Comparison of ENCODE assay signal across 8 cellular contexts in the genomic region with DNA sequence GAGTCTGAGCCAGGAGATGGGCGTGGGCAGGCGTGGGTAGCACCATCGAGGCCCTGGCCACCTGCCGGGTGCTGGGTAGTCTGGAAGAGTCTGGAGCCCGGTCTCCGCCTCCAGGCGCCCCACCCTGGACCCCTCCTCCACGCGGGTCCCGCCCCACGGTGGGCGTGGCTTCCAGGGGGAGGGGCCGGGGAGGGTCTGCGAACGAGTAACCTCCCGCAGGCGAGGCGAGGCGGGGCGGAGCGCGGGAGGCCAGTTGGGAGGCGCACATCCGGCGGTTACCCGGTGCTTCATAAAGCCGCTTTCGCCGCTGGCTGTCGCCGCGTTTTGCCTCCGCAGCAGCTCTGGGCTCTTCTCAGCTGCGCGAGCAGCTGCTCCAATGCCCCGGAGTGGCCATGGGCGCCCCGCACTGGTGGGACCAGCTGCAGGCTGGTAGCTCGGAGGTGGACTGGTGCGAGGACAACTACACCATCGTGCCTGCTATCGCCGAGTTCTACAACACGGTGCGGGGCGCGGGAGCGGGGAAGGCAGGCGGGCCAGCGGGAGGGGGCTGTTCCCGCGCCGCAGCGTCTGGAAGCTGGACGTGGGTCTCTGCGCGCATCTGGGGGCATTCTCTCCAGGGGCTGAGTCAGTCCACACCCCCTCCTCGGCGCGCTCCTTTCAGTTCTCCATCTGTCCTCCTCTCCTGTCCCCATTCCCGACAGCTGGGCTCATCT. TPM values are rescaled to one million over a fixed set of nuclear protein-coding genes. Genes with fewer than 3 reads are reported as not detected.
DNase-seq lines count a peak whose midpoint lies in the region; ATAC-seq and TF ChIP-seq lines count a peak whose summit lies in the region.

ACER2 (plus strand) TSS at position 317 of the 713 bp plus-strand sequence; CDS start at position 393, 76 bp downstream.

- no peak within 1 kb of the TSS for H2AK5ac ChIP-seq in IMR-90 (ENCODE audit: low read depth, low read length)

- H3K79me1 ChIP-seq in IMR-90 (ENCODE audit: low read depth in 1 of 2, low read length in 2 of 2), result peaks cover 0 to 13% of the 10 kb centered on the region in 2 experiments; a peak in 2 of 4 replicates

- no peak within 1 kb of the TSS for H2BK15ac ChIP-seq in IMR-90 (ENCODE audit: low read depth, low read length)

- TF ChIP-seq CTCF in IMR-90 (conservative IDR thresholded peaks at IDR 0.05; ENCODE audit: low read depth, low read length) (peak; percentile 19), esophagus muscularis mucosa (IDR thresholded peaks at IDR 0.05) (peak in 1 of 3 experiments; percentile 6)

- H3K4me3 ChIP-seq in IMR-90 (ENCODE audit: insufficient read depth, low read depth, low read length) (peak within 1 kb of the TSS; percentile 84), esophagus muscularis mucosa (peak within 1 kb of the TSS; percentile 70 to 91 (median 84)), muscle layer of duodenum (ENCODE audit: low read depth in 1 of 2, low read length in 2 of 2) (peak within 1 kb of the TSS; percentile 72 to 91)

- TF ChIP-seq RAD21 in IMR-90 (IDR thresholded peaks at IDR 0.05; ENCODE audit: low read length), result no peak

- intact Hi-C loops in IMR-90 (cut with micrococcal nuclease), result loop anchor here (1.0 to 2.0 kb wide), 3 partner anchors 28 to 360 kb away; partner anchors contain the start of genes DENND4C, RPS6 and RRAGA
- intact Hi-C loops in esophagus muscularis mucosa (cut with DNase I), result loop anchor here (2.0 kb wide), 1 partner anchor 28 kb away; the partner anchor contains the start of gene RPS6

- H4K91ac ChIP-seq in IMR-90 (ENCODE audit: insufficient read depth, low read depth, low read length), result no peak within 1 kb of the TSS

- H3K23ac ChIP-seq in IMR-90 (ENCODE audit: low read depth, low read length), result peak within 1 kb of the TSS; percentile 82; the same call in 1 of the 2 replicates

- no peak within 1 kb of the TSS for H3K56ac ChIP-seq in IMR-90 (ENCODE audit: extremely low read depth, insufficient read depth, low read length)

- peak within 1 kb of the TSS; percentile 23 to 57; a peak in 2 of 4 replicates for H4K8ac ChIP-seq in IMR-90 (ENCODE audit: low read depth in 2 of 2, low read length in 2 of 2)

- DNase-seq in DMS53 treated with DMSO at 0.1 percent for 48 hours (lab: John Stamatoyannopoulos, UW; ENCODE audit: unreplicated experiment) (peak; percentile 77), IMR-90 (peak; percentile 84), OCI-M1 (lab: John Stamatoyannopoulos, UW) (peak; percentile 91), esophagus muscularis mucosa (ENCODE audit: extremely low spot score) (peak; percentile 97)
- peak; percentile 95 for DNase-seq in activated T-cell treated with anti-CD3 and anti-CD28 coated beads, Interleukin-2, amount 50 U/mL, for 4 hours
- DNase-seq in stimulated activated CD8-positive, alpha-beta memory T cell treated with anti-CD3 and anti-CD28 coated beads, Interleukin-7, amount 100 ng/mL, for 24 hours (ENCODE audit: low read depth), result peak; percentile 85

- TF ChIP-seq EP300 in esophagus muscularis mucosa (IDR thresholded peaks at IDR 0.05), result no peak

- peak within 1 kb of the TSS; percentile 94 for H3K4me3 Mint-ChIP-seq in activated T-cell treated with anti-CD3 and anti-CD28 coated beads, Interleukin-2, amount 50 U/mL, for 4 hours

- dilution Hi-C loops in IMR-90 (cut with HindIII; ENCODE audit: low sequenced_read_pairs, unreplicated experiment), result no loop called here

- peaks cover 2% of the 10 kb centered on the region for H3K9me3 Mint-ChIP-seq in activated T-cell treated with anti-CD3 and anti-CD28 coated beads, Interleukin-2, amount 50 U/mL, for 4 hours

- in situ Hi-C loops in IMR-90 (cut with MboI; ENCODE audit: low sequenced_read_pairs), result no loop called here

- peak within 1 kb of the TSS; percentile 93 for H2AFZ ChIP-seq in IMR-90 (replicated peaks; ENCODE audit: low read length, poor library complexity)

- H3K4me1 Mint-ChIP-seq in activated T-cell treated with anti-CD3 and anti-CD28 coated beads, Interleukin-2, amount 50 U/mL, for 4 hours (ENCODE audit: low read depth), result peaks cover 10% of the 10 kb centered on the region

- BruUV-seq in IMR-90 (replicated peaks; lab: Mats Ljungman, UMichigan), result no TSS peak

- TF ChIP-seq POLR2A in IMR-90 (IDR thresholded peaks at IDR 0.05; ENCODE audit: low read depth, low read length) (peak; percentile 75), esophagus muscularis mucosa (IDR thresholded peaks at IDR 0.05; ENCODE audit: low read depth) (peak; percentile 56)

- H3K9me1 ChIP-seq in IMR-90 (ENCODE audit: insufficient read depth, low read length), result no peaks in the 10 kb centered on the region; the same call in none of the 2 replicates

- H3K27ac ChIP-seq in IMR-90 (ENCODE audit: insufficient read depth, low read length) (peak within 1 kb of the TSS; percentile 44; the same call in 1 of the 2 replicates), esophagus muscularis mucosa (replicated peaks in 1 of 4) (peak within 1 kb of the TSS; percentile 78 to 90 (median 84)), muscle layer of duodenum (ENCODE audit: low read length) (peak within 1 kb of the TSS; percentile 73)

- H3K4me1 ChIP-seq in IMR-90 (ENCODE audit: control insufficient read depth, insufficient read depth, low read length) (no peaks in the 10 kb centered on the region), esophagus muscularis mucosa (peaks cover 15 to 23% (median 17%) of the 10 kb centered on the region in 4 donors), muscle layer of duodenum (ENCODE audit: control insufficient read depth in 1 of 2, insufficient read depth in 2 of 2, low read length in 2 of 2) (peaks cover 0 to 6% of the 10 kb centered on the region in 2 donors)

- no peaks in the 10 kb centered on the region for H3K27me3 ChIP-seq in IMR-90 (ENCODE audit: control insufficient read depth, insufficient read depth, low read length)
- H3K27me3 ChIP-seq in esophagus muscularis mucosa, result no peaks in the 10 kb centered on the region
- H3K27me3 ChIP-seq in muscle layer of duodenum (ENCODE audit: low read depth, low read length), result no peaks in the 10 kb centered on the region

- POLR2A ChIA-PET in IMR-90 (lab: Charles Lee; ENCODE audit: unreplicated experiment), result no interaction called here

- no peaks in the 10 kb centered on the region for H3K36me3 Mint-ChIP-seq in activated T-cell treated with anti-CD3 and anti-CD28 coated beads, Interleukin-2, amount 50 U/mL, for 4 hours (ENCODE audit: insufficient read depth)

- H2BK120ac ChIP-seq in IMR-90 (ENCODE audit: low read depth, low read length), result no peak within 1 kb of the TSS

- CTCF ChIA-PET in IMR-90 (lab: Yijun Ruan, JAX), result no interaction called here

- WGBS in IMR-90 (ENCODE audit: extremely low coverage in 2 of 2, insufficient read length in 1 of 2), 2 experiments, result 1% methylated on average over 15 of the region's 61 CpGs; no CpG with 5 or more reads in 1 of the 2 experiments
- WGBS in esophagus muscularis mucosa, result under 1% methylated on average over 15 of the region's 61 CpGs

- 0 out of 2 replicates have a peak within 1 kb of the TSS, but pooled peaks have one; percentile 27 for H3K14ac ChIP-seq in IMR-90 (replicated peaks; ENCODE audit: low read depth, low read length)

- no peak within 1 kb of the TSS for H2BK20ac ChIP-seq in IMR-90 (ENCODE audit: low read depth, low read length)

- H3K4ac ChIP-seq in IMR-90 (ENCODE audit: low read depth, low read length), result peak within 1 kb of the TSS; percentile 47; the same call in 1 of the 2 replicates

- H4K20me1 ChIP-seq in IMR-90 (ENCODE audit: insufficient read depth, low read length), result no peaks in the 10 kb centered on the region

- ATAC-seq in GM21529 (IDR thresholded peaks at IDR 0.05; ENCODE audit: unreplicated experiment) (peak; percentile 92), IMR-90 (ENCODE audit: low read depth) (peak; percentile 98)
- peak; percentile 92 to 96 for ATAC-seq in activated T-cell treated with anti-CD3 and anti-CD28 coated beads, Interleukin-2, amount 50 U/mL, for 4 hours

- H2AK9ac ChIP-seq in IMR-90 (replicated peaks; ENCODE audit: low read depth, low read length, poor library complexity), result peak within 1 kb of the TSS; percentile 58

- H3K18ac ChIP-seq in IMR-90 (ENCODE audit: low read depth, low read length), result no peak within 1 kb of the TSS

- no peak within 1 kb of the TSS for H4K5ac ChIP-seq in IMR-90 (ENCODE audit: low read depth, low read length)

- no peaks in the 10 kb centered on the region for H3K36me3 ChIP-seq in IMR-90 (ENCODE audit: control insufficient read depth, insufficient read depth, low read length)
- H3K36me3 ChIP-seq in esophagus muscularis mucosa, result no peaks in the 10 kb centered on the region
- no peaks in the 10 kb centered on the region for H3K36me3 ChIP-seq in muscle layer of duodenum (ENCODE audit: control insufficient read depth in 1 of 2, insufficient read depth in 2 of 2, low read length in 2 of 2)

- no peaks in the 10 kb centered on the region for H3K27me3 Mint-ChIP-seq in activated T-cell treated with anti-CD3 and anti-CD28 coated beads, Interleukin-2, amount 50 U/mL, for 4 hours (ENCODE audit: low read depth)

- peak within 1 kb of the TSS; percentile 14 for H2BK5ac ChIP-seq in IMR-90 (ENCODE audit: low read depth, low read length, poor library complexity, severe bottlenecking)

- H3K9ac ChIP-seq in IMR-90 (ENCODE audit: low read depth, low read length), result peak within 1 kb of the TSS; percentile 53

- 0 out of 2 replicates have a peak, but pooled peaks cover 1% of the 10 kb centered on the region for H3K9me3 ChIP-seq in IMR-90 (ENCODE audit: control insufficient read depth, insufficient read depth, low read length)
- peaks cover 0 to 2% (median 0%) of the 10 kb centered on the region in 4 donors for H3K9me3 ChIP-seq in esophagus muscularis mucosa
- H3K9me3 ChIP-seq in muscle layer of duodenum (ENCODE audit: control insufficient read depth in 1 of 2, low read length in 2 of 2), result peaks cover 0 to 2% of the 10 kb centered on the region in 2 donors

- H3K4me2 ChIP-seq in IMR-90 (ENCODE audit: low read depth, low read length), result peak within 1 kb of the TSS; percentile 77

TF ChIP-seq in IMR-90, 13 proteins besides CTCF, POLR2A, EP300 and RAD21:
- TF ChIP-seq CHD1 (IDR thresholded peaks at IDR 0.05; ENCODE audit: low read depth, low read length) (0 out of 2 replicates have a peak, but pooled peaks have one; percentile 21), MAZ (IDR thresholded peaks at IDR 0.05; ENCODE audit: borderline replicate concordance, low read depth, low read length) (peak; percentile 89), RFX5 (IDR thresholded peaks at IDR 0.05; ENCODE audit: low read depth, low read length) (no peak), MXI1 (IDR thresholded peaks at IDR 0.05; ENCODE audit: borderline replicate concordance, low read depth, low read length) (peak; percentile 54; the same call in 1 of the 2 replicates)

RNA-seq across cellular contexts. Expression of gene ACER2, which starts in this region (rescaled TPM):
- total RNA-seq in IMR-90 (2012; rRNA removed) (1.6 and 1.9 TPM in 2 replicates), esophagus muscularis mucosa (1 to 10 TPM; 1.8 to 4.1 (median 2.6) TPM)
- polyA plus RNA-seq in IMR-90 (2012; rRNA removed), result 0.66 and 0.84 TPM in 2 replicates
- polyA plus RNA-seq in IMR-90 (2012; cell fraction: cytosol; rRNA removed), result 0.34 and 0.37 TPM in 2 replicates
- polyA plus RNA-seq in IMR-90 (2012; cell fraction: nucleus; rRNA removed; ENCODE audit: low replicate concordance), result 0.58 and 2.3 TPM in 2 replicates
- under 1 TPM; 0.65 to 0.87 (median 0.76) TPM for total RNA-seq in activated T-cell treated with anti-CD3 and anti-CD28 coated beads, Interleukin-2, amount 50 U/mL, for 4 hours

Comparison
In these comparisons a context has a peak if more than half of its experiments do, and no peak if none do; other contexts are left out.
1. Peak in every context shown above with its lines: DNase-seq, ATAC-seq, H3K4me3 ChIP-seq and H3K27ac ChIP-seq.
2. Peak in DNase-seq and ATAC-seq in activated T-cell treated with anti-CD3 and anti-CD28 coated beads, Interleukin-2, amount 50 U/mL, for 4 hours; RNA of the gene not detected or under 1 TPM.